In the genomic region with DNA sequence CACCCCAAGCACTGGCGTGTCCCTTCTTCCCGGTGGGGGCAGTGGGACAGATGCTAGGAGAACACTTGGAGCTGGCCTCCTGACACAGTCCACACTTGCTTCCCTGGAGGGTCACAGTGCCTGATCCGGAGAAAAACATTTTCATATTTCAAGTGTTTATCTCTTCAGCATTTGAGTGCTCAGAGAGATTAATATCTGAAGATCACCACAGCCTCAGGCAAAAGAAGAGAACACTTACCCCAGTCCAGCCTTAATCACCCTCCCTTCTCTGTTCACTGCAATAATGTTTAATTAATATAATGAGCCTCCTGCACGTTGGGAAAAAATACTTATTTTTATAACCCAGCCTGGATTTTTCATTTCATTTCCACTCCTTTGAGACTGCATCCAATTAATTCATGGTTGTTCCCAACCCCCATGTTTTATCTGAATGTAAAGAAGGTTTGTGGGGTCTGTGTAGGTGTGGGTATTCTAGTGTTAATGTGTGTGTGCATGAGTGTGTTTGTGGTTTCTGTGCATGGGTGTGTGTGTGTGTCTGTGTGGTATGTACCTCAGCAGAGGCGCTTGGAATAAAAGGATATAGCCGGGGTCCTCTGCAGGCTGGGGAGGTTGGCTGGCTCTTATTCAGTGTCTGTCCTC, we compare ENCODE assay signal across 16 cellular contexts.
DNase-seq lines count a peak whose midpoint lies in the region; TF ChIP-seq lines count a peak whose summit lies in the region.
"Had no signal": no experiment of that assay in that cellular context is flagged by ENCODE, and none has a peak within 500 bp of the region (broad histone marks: within the 10 kb centered on the region; RNA-seq: fewer than 3 reads in every experiment).

No MANE protein-coding gene starts in this region.

- H3K9me3 ChIP-seq in ascending aorta (no peaks in the 10 kb centered on the region), muscle layer of duodenum (ENCODE audit: control insufficient read depth in 1 of 2, low read length in 2 of 2) (no peaks in the 10 kb centered on the region), tibial nerve (no peaks in the 10 kb centered on the region)

- no peak for TF ChIP-seq EP300 in tibial nerve (IDR thresholded peaks at IDR 0.05)

- H3K36me3 ChIP-seq in ascending aorta (no peaks in the 10 kb centered on the region), muscle layer of duodenum (ENCODE audit: control insufficient read depth in 1 of 2, insufficient read depth in 2 of 2, low read length in 2 of 2) (peaks cover 4 to 22% of the 10 kb centered on the region in 2 donors), tibial nerve (peaks cover 0 to 21% (median 0%) of the 10 kb centered on the region in 3 donors)

- H3K4me3 ChIP-seq in ascending aorta = no peak overlapping the region
- H3K4me3 ChIP-seq in muscle layer of duodenum (ENCODE audit: low read depth in 1 of 2, low read length in 2 of 2) = no peak overlapping the region
- H3K4me3 ChIP-seq in tibial nerve = no peak overlapping the region
- H3K4me3 ChIP-seq: dorsolateral prefrontal cortex had no signal

- TF ChIP-seq POLR2A in tibial nerve (IDR thresholded peaks at IDR 0.05) = no peak

- 32 to 36% methylated on average over 6 of the region's 6 CpGs for WGBS in tibial nerve, 2 donors

- intact Hi-C loops in ascending aorta (cut with DNase I) = loop anchor here (10.0 kb wide), 1 partner anchor 1500 kb away; no protein-coding TSS in a partner anchor

- H3K4me1 ChIP-seq in ascending aorta = peaks cover 12 to 26% of the 10 kb centered on the region in 2 donors
- H3K4me1 ChIP-seq in muscle layer of duodenum (ENCODE audit: control insufficient read depth in 1 of 2, insufficient read depth in 2 of 2, low read length in 2 of 2) = peaks cover 14 to 54% of the 10 kb centered on the region in 2 donors
- H3K4me1 ChIP-seq in tibial nerve = peaks cover 6 to 100% (median 57%) of the 10 kb centered on the region in 4 donors
- H3K4me1 ChIP-seq: parathyroid adenoma had no signal

- H3K27me3 ChIP-seq in ascending aorta (no peaks in the 10 kb centered on the region), muscle layer of duodenum (ENCODE audit: low read depth, low read length) (no peaks in the 10 kb centered on the region), tibial nerve (no peaks in the 10 kb centered on the region)
- H3K27me3 ChIP-seq: dorsolateral prefrontal cortex had no signal

- peak; percentile 53 for DNase-seq in NCI-H1105 (lab: John Stamatoyannopoulos, UW)
- DNase-seq in ascending aorta (ENCODE audit: low spot score in 2 of 2) = no peak
- no peak for DNase-seq in tibial nerve (ENCODE audit: low spot score in 2 of 2)
- DNase-seq in NCI-H345 treated with DMSO at 0.1 percent for 48 hours (lab: John Stamatoyannopoulos, UW; ENCODE audit: unreplicated experiment) = no peak
- no peak for DNase-seq in stimulated activated CD4-positive, alpha-beta T cell treated with anti-CD3 and anti-CD28 coated beads, Interleukin-12 subunit alpha, Interleukin-12 subunit beta, amount 100 ng/mL, for 4 hours
- no peak for DNase-seq in T1000 (lab: John Stamatoyannopoulos, UW)
- no peak for DNase-seq in middle frontal gyrus (ENCODE audit: extremely low spot score, low spot score)
- DNase-seq: activated CD4-positive, alpha-beta T cell treated with anti-CD3 and anti-CD28 coated beads, Interleukin-2, amount 50 U/mL, for 1 hour; activated T-cell treated with anti-CD3 and anti-CD28 coated beads, Interleukin-2, amount 50 U/mL, for 72 hours; amniotic stem cell; CD4-positive, CD25-positive, alpha-beta regulatory T cell; dorsolateral prefrontal cortex; NCI-H1436 treated with DMSO at 0.1 percent for 48 hours; Right ventricle myocardium superior had no signal

- peak overlapping the region; percentile 78 to 88 for H3K27ac ChIP-seq in ascending aorta
- peak overlapping the region; percentile 65 for H3K27ac ChIP-seq in muscle layer of duodenum (ENCODE audit: low read length)
- peak overlapping the region; percentile 63 to 90 (median 80) for H3K27ac ChIP-seq in tibial nerve
- H3K27ac ChIP-seq: parathyroid adenoma had no signal

- TF ChIP-seq CTCF in ascending aorta (IDR thresholded peaks at IDR 0.05) = no peak
- TF ChIP-seq CTCF in tibial nerve (IDR thresholded peaks at IDR 0.05) = no peak
